Comparison of ENCODE assay signal across 24 cellular contexts in the genomic region with DNA sequence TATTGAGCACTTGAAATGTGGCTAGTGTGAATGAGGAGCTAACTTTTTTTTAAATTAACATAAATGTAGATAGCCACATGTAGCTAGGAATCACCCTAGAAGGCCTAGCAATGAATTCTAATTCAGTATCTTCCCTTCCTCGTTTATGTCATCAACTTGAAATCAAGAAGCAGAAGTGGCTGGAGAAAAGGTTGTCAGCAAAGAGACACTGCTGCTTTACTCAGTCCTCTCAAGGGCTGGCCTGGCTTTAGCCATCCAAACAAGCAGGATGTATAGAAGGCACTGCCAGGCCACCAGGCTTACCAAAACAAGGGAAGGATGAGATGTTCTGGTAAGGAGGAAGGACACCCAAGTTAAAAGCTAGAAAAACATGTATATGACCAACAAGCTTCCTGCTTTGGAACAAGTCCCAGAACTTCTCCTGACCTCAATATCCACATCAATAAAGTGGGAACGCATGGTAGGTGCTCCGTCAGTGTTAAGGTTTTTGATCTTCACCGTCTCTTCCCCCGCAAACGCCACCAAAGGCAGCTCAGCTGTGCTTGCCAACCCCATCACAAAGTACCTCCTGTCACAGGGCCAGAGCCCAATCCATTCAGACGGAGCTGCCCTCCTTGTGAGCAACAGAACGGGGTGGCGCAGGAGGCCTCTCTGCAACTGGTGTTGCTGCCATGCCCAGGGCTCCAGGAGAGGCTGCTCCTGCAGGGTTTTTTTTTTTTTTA.
A peak's percentile ranks its signal among the peaks of the same experiment; 100 is the strongest.
DNase-seq lines count a peak whose midpoint lies in the region; ATAC-seq and TF ChIP-seq lines count a peak whose summit lies in the region.
"Had no signal": no experiment of that assay in that cellular context is flagged by ENCODE, and none has a peak within 500 bp of the region (broad histone marks: within the 10 kb centered on the region; RNA-seq: fewer than 3 reads in every experiment).

No MANE protein-coding gene starts in this region.

- no peak overlapping the region for H2AFZ ChIP-seq in smooth muscle cell (ENCODE audit: low read depth)
- H2AFZ ChIP-seq: parathyroid adenoma had no signal

- H3K79me2 ChIP-seq in smooth muscle cell (ENCODE audit: low read depth), result no peaks in the 10 kb centered on the region
- H3K79me2 ChIP-seq: parathyroid adenoma had no signal

- no peak overlapping the region for H3K27ac Mint-ChIP-seq in activated naive CD4-positive, alpha-beta T cell treated with anti-CD3 and anti-CD28 coated beads for 36 hours
- peak overlapping the region; percentile 58 for H3K27ac Mint-ChIP-seq in stimulated activated memory B cell treated with anti-CD40 and anti-IgM and Interleukin-4, amounts not matched to agents 10 μg/mL and 1 μg/mL and 100 μg/mL, for 72 hours

- H3K36me3 Mint-ChIP-seq in activated naive CD4-positive, alpha-beta T cell treated with anti-CD3 and anti-CD28 coated beads for 36 hours (ENCODE audit: low read depth), result no peaks in the 10 kb centered on the region
- H3K36me3 Mint-ChIP-seq in stimulated activated memory B cell treated with anti-CD40 and anti-IgM and Interleukin-4, amounts not matched to agents 10 μg/mL and 1 μg/mL and 100 μg/mL, for 72 hours, result no peaks in the 10 kb centered on the region

- intact Hi-C loops in activated naive CD4-positive, alpha-beta T cell treated with anti-CD3 and anti-CD28 coated beads for 36 hours (cut with micrococcal nuclease), result no loop called here

- DNase-seq in activated naive CD4-positive, alpha-beta T cell treated with anti-CD3 and anti-CD28 coated beads for 36 hours, result peak; percentile 9
- DNase-seq in activated naive CD4-positive, alpha-beta T cell treated with anti-CD3 and anti-CD28 coated beads, Interleukin-2, amount 50 U/mL, for 16 hours, result no peak
- DNase-seq in HT1080 (ENCODE audit: low read depth) (peak; percentile 18), smooth muscle cell (lab: John Stamatoyannopoulos, UW; ENCODE audit: unreplicated experiment) (no peak)
- DNase-seq in stimulated activated CD4-positive, alpha-beta T cell treated with anti-CD3 and anti-CD28 coated beads, Interleukin-4, amount 100 ng/mL, for 4 hours, result no peak
- DNase-seq: activated CD4-positive, alpha-beta T cell treated with anti-CD3 and anti-CD28 coated beads for 4 hours; BE2C; Calu3; DMS79 treated with DMSO at 0.1 percent for 48 hours; foreskin keratinocyte; heart right ventricle; lower lobe of right lung; NCI-H187; NCI-H524 treated with DMSO at 0.1 percent for 48 hours; NK-92 treated with Interleukin-12 subunit alpha and Interleukin-12 subunit beta, amount 100 ng/mL, for 24 hours; stimulated activated CD4-positive, alpha-beta T cell treated with anti-CD3 and anti-CD28 coated beads, Interleukin-2, amount 100 ng/mL, for 48 hours had no signal

- H3K9ac ChIP-seq in smooth muscle cell (ENCODE audit: low read depth), result no peak overlapping the region
- H3K9ac ChIP-seq: KMS-11, parathyroid adenoma had no signal

- H3K9me3 ChIP-seq in smooth muscle cell (replicated peaks; ENCODE audit: low read depth), result no peaks in the 10 kb centered on the region
- H3K9me3 ChIP-seq: BE2C, esophagus muscularis mucosa, heart right ventricle, lower lobe of right lung, right atrium auricular region, SJSA1 had no signal

- no peaks in the 10 kb centered on the region for H3K9me3 Mint-ChIP-seq in activated naive CD4-positive, alpha-beta T cell treated with anti-CD3 and anti-CD28 coated beads for 36 hours
- no peaks in the 10 kb centered on the region for H3K9me3 Mint-ChIP-seq in stimulated activated memory B cell treated with anti-CD40 and anti-IgM and Interleukin-4, amounts not matched to agents 10 μg/mL and 1 μg/mL and 100 μg/mL, for 72 hours

- CTCF ChIA-PET in activated naive CD4-positive, alpha-beta T cell treated with anti-CD3 and anti-CD28 coated beads for 36 hours (lab: Charles Lee), result no interaction called here

- H3K4me2 ChIP-seq in smooth muscle cell, result no peak overlapping the region
- H3K4me2 ChIP-seq: KMS-11 had no signal

- no peaks in the 10 kb centered on the region for H3K4me1 ChIP-seq in smooth muscle cell (ENCODE audit: low read depth)
- H3K4me1 ChIP-seq: BE2C, foreskin keratinocyte, heart right ventricle, lower lobe of right lung, parathyroid adenoma, right atrium auricular region, SJSA1 had no signal

- H3K36me3 ChIP-seq in smooth muscle cell (ENCODE audit: low read depth), result no peaks in the 10 kb centered on the region
- H3K36me3 ChIP-seq: BE2C, esophagus muscularis mucosa, heart right ventricle, lower lobe of right lung, right atrium auricular region, SJSA1 had no signal

- H3K27me3 ChIP-seq in smooth muscle cell (ENCODE audit: low read depth), result peaks cover 12% of the 10 kb centered on the region
- H3K27me3 ChIP-seq: BE2C, esophagus muscularis mucosa, right atrium auricular region had no signal

- H3K4me3 Mint-ChIP-seq in activated naive CD4-positive, alpha-beta T cell treated with anti-CD3 and anti-CD28 coated beads for 36 hours, result no peak overlapping the region
- no peak overlapping the region for H3K4me3 Mint-ChIP-seq in stimulated activated memory B cell treated with anti-CD40 and anti-IgM and Interleukin-4, amounts not matched to agents 10 μg/mL and 1 μg/mL and 100 μg/mL, for 72 hours

- peaks cover 16% of the 10 kb centered on the region for H3K4me1 Mint-ChIP-seq in activated naive CD4-positive, alpha-beta T cell treated with anti-CD3 and anti-CD28 coated beads for 36 hours (ENCODE audit: low read depth)
- H3K4me1 Mint-ChIP-seq in stimulated activated memory B cell treated with anti-CD40 and anti-IgM and Interleukin-4, amounts not matched to agents 10 μg/mL and 1 μg/mL and 100 μg/mL, for 72 hours, result no peaks in the 10 kb centered on the region

- WGBS in smooth muscle cell (ENCODE audit: low lambda C conversion rate), result 92% methylated on average over 9 of the region's 9 CpGs

- peak overlapping the region; percentile 74; the same call in 1 of the 2 replicates for H3K27ac ChIP-seq in VCaP
- H3K27ac ChIP-seq in smooth muscle cell (ENCODE audit: low read depth), result no peak overlapping the region
- H3K27ac ChIP-seq: esophagus muscularis mucosa, foreskin keratinocyte, heart right ventricle, KMS-11, lower lobe of right lung, parathyroid adenoma, right atrium auricular region, SJSA1 had no signal

- ATAC-seq in stimulated activated memory B cell treated with anti-CD40 and anti-IgM and Interleukin-4, amounts not matched to agents 10 μg/mL and 1 μg/mL and 100 μg/mL, for 72 hours, result no peak
- ATAC-seq in GM19467 (IDR thresholded peaks at IDR 0.05; ENCODE audit: unreplicated experiment), result no peak
- ATAC-seq: foreskin keratinocyte, heart right ventricle, lower lobe of right lung had no signal

- no peak overlapping the region for H3K4me3 ChIP-seq in smooth muscle cell
- H3K4me3 ChIP-seq: esophagus muscularis mucosa, heart right ventricle, lower lobe of right lung, right atrium auricular region, SJSA1 had no signal

- TF ChIP-seq CTCF in VCaP (conservative IDR thresholded peaks at IDR 0.05) (no peak), smooth muscle cell (IDR thresholded peaks at IDR 0.05; ENCODE audit: borderline replicate concordance, insufficient read depth, poor library complexity, severe bottlenecking) (no peak)

- no peaks in the 10 kb centered on the region for H3K27me3 Mint-ChIP-seq in activated naive CD4-positive, alpha-beta T cell treated with anti-CD3 and anti-CD28 coated beads for 36 hours (ENCODE audit: low read depth)
- peaks cover 20% of the 10 kb centered on the region for H3K27me3 Mint-ChIP-seq in stimulated activated memory B cell treated with anti-CD40 and anti-IgM and Interleukin-4, amounts not matched to agents 10 μg/mL and 1 μg/mL and 100 μg/mL, for 72 hours

- no peaks in the 10 kb centered on the region for H3F3A ChIP-seq in smooth muscle cell (ENCODE audit: low read depth)

- H4K20me1 ChIP-seq in smooth muscle cell (ENCODE audit: low read depth), result no peaks in the 10 kb centered on the region

Comparison
In these comparisons a context has a peak if more than half of its experiments do, and no peak if none do; other contexts are left out.
1. DNase-seq: peak in activated naive CD4-positive, alpha-beta T cell treated with anti-CD3 and anti-CD28 coated beads for 36 hours (single experiment) and HT1080 (single experiment); none in activated naive CD4-positive, alpha-beta T cell treated with anti-CD3 and anti-CD28 coated beads, Interleukin-2, amount 50 U/mL, for 16 hours (single experiment), smooth muscle cell (single experiment) and stimulated activated CD4-positive, alpha-beta T cell treated with anti-CD3 and anti-CD28 coated beads, Interleukin-4, amount 100 ng/mL, for 4 hours (0 of 2).